10 cellular contexts compared by ENCODE assay signal in genomic region chr22:41216984-41217383, GRCh38. TPM values are rescaled to one million over a fixed set of nuclear protein-coding genes. Genes with fewer than 3 reads are reported as not detected.
DNase-seq lines count a peak whose midpoint lies in the region; ATAC-seq and TF ChIP-seq lines count a peak whose summit lies in the region.
"Had no signal": no experiment of that assay in that cellular context is flagged by ENCODE, and none has a peak within 500 bp of the region (broad histone marks: within the 10 kb centered on the region; RNA-seq: fewer than 3 reads in every experiment).

No MANE protein-coding gene starts in this region.

- ATAC-seq in left colon (no peak), PC-3 (no peak)
- ATAC-seq: HCT116 had no signal

- no peak overlapping the region for H2AFZ ChIP-seq in PC-3 (ENCODE audit: low read length)

- no peak overlapping the region for H3K9ac ChIP-seq in PC-3 (ENCODE audit: low read length)

- H3K4me3 ChIP-seq in AG09309 (ENCODE audit: control insufficient read depth, low read depth, low read length) (peak overlapping the region; percentile 7; the same call in 1 of the 2 replicates), choroid plexus epithelial cell (ENCODE audit: low read depth, low read length) (peak overlapping the region; percentile 1), PC-3 (ENCODE audit: low read length) (no peak overlapping the region)

- H3K79me2 ChIP-seq in PC-3 (ENCODE audit: low read length), result no peaks in the 10 kb centered on the region

- no peak overlapping the region for H3K4me3 Mint-ChIP-seq in mesothelial cell of epicardium

- no peaks in the 10 kb centered on the region for H3K9me3 ChIP-seq in PC-3 (ENCODE audit: low read length)

- no peaks in the 10 kb centered on the region; the same call in 1 of the 2 replicates for H3K4me1 ChIP-seq in PC-3 (ENCODE audit: insufficient read depth, low read length)

- POLR2A ChIA-PET in PC-3 (lab: Charles Lee; ENCODE audit: unreplicated experiment), result no interaction called here

- H3K36me3 Mint-ChIP-seq in mesothelial cell of epicardium, result peaks cover 56% of the 10 kb centered on the region

- H3K9me2 ChIP-seq in PC-3 (replicated peaks; ENCODE audit: low read length), result no peaks in the 10 kb centered on the region

- peak overlapping the region; percentile 88 for H3K27ac Mint-ChIP-seq in mesothelial cell of epicardium

- no peaks in the 10 kb centered on the region for H3F3A ChIP-seq in PC-3 (ENCODE audit: low read length, unreplicated experiment)

- peaks cover 8% of the 10 kb centered on the region for H3K4me1 Mint-ChIP-seq in mesothelial cell of epicardium

- CTCF ChIA-PET in PC-3 (lab: Charles Lee), result no interaction called here

- H3K4me2 ChIP-seq in PC-3 (ENCODE audit: low read length), result no peak overlapping the region

- peaks cover 16% of the 10 kb centered on the region for H3K9me3 Mint-ChIP-seq in mesothelial cell of epicardium

- BruUV-seq in PC-3 (replicated peaks; lab: Mats Ljungman, UMichigan), result no TSS peak

- no peaks in the 10 kb centered on the region for H4K20me1 ChIP-seq in PC-3 (ENCODE audit: low read length)

- DNase-seq in AG09309 (ENCODE audit: low read depth) (no peak), NCI-H2029 treated with DMSO at 0.1 percent for 48 hours (lab: John Stamatoyannopoulos, UW) (peak; percentile 70), choroid plexus epithelial cell (ENCODE audit: low read depth) (peak; percentile 41), mesothelial cell of epicardium (ENCODE audit: low spot score in 2 of 2, unreplicated experiment in 2 of 2) (no peak), H4 (ENCODE audit: low spot score) (no peak), left colon (no peak), PC-3 (no peak), KBM-7 (no peak)
- DNase-seq: NCI-H526 had no signal

- in situ Hi-C loops in KBM-7 (cut with MboI; ENCODE audit: low pct_unique_long_range_greater_than_20kb, low sequenced_read_pairs), result no loop called here

- H3K27me3 Mint-ChIP-seq in mesothelial cell of epicardium (ENCODE audit: low read depth), result no peaks in the 10 kb centered on the region

- TF ChIP-seq CTCF in AG09309 (IDR thresholded peaks at IDR 0.05; ENCODE audit: control insufficient read depth, insufficient read depth, low read depth, low read length, missing control alignments) (no peak), choroid plexus epithelial cell (conservative IDR thresholded peaks at IDR 0.05; ENCODE audit: low read depth, low read length) (no peak), mesothelial cell of epicardium (IDR thresholded peaks at IDR 0.05; ENCODE audit: unreplicated experiment) (no peak), PC-3 (conservative IDR thresholded peaks at IDR 0.05; ENCODE audit: low read depth, low read length) (no peak)

- H3K27ac ChIP-seq in PC-3 (ENCODE audit: low read length), result no peak overlapping the region

- H3K27me3 ChIP-seq in PC-3 (ENCODE audit: low read length), result no peaks in the 10 kb centered on the region

- intact Hi-C loops in left colon (cut with DNase I, micrococcal nuclease) (no loop called here), PC-3 (cut with micrococcal nuclease) (no loop called here)

- peaks cover 5% of the 10 kb centered on the region; the same call in 1 of the 2 replicates for H3K36me3 ChIP-seq in PC-3 (ENCODE audit: low read depth, low read length)

RNA-seq across cellular contexts. Expression of gene L3MBTL2, which starts 11.9 kb away (rescaled TPM):
- total RNA-seq in mesothelial cell of epicardium (25.2 to 27.2 TPM (median 26.4 TPM) in 3 replicates), left colon (10 to 100 TPM; 16.1 to 18.9 TPM), PC-3 (2014; rRNA removed) (22.7 and 33.8 TPM in 2 replicates)
- 16.4 and 20.7 TPM in 2 replicates for total RNA-seq in H4 (2014; rRNA removed; shearing (Covaris generic))

RNA-seq across cellular contexts. Expression of gene CHADL, which starts 23.7 kb away (rescaled TPM):
- total RNA-seq in mesothelial cell of epicardium (3.2 to 4.6 TPM (median 3.3 TPM) in 3 replicates), left colon (1 to 10 TPM in 1 of 2 donors, under 1 TPM in 1; 0.61 to 2.6 TPM), PC-3 (2014; rRNA removed) (0.63 and 1.2 TPM in 2 replicates)
- not detected in 2 replicates for total RNA-seq in H4 (2014; rRNA removed; shearing (Covaris generic))

Comparison
In these comparisons a context has a peak if more than half of its experiments do, and no peak if none do; other contexts are left out.
1. DNase-seq: peak in NCI-H2029 treated with DMSO at 0.1 percent for 48 hours (single experiment) and choroid plexus epithelial cell (single experiment); none in AG09309 (single experiment), mesothelial cell of epicardium (0 of 2), H4 (single experiment), left colon (0 of 2), PC-3 (single experiment) and KBM-7 (single experiment).